ENCODE assay signal across 1 cellular context in genomic region chr19:1812426-1813196, GRCh38.
TF ChIP-seq lines count a peak whose summit lies in the region.

No MANE protein-coding gene starts in this region.

TF ChIP-seq in K562, 482 proteins besides CTCF, POLR2A, EP300 and RAD21 (continued from another document):
- TF ChIP-seq, protein P1, sequence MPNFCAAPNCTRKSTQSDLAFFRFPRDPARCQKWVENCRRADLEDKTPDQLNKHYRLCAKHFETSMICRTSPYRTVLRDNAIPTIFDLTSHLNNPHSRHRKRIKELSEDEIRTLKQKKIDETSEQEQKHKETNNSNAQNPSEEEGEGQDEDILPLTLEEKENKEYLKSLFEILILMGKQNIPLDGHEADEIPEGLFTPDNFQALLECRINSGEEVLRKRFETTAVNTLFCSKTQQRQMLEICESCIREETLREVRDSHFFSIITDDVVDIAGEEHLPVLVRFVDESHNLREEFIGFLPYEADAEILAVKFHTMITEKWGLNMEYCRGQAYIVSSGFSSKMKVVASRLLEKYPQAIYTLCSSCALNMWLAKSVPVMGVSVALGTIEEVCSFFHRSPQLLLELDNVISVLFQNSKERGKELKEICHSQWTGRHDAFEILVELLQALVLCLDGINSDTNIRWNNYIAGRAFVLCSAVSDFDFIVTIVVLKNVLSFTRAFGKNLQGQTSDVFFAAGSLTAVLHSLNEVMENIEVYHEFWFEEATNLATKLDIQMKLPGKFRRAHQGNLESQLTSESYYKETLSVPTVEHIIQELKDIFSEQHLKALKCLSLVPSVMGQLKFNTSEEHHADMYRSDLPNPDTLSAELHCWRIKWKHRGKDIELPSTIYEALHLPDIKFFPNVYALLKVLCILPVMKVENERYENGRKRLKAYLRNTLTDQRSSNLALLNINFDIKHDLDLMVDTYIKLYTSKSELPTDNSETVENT (CRISPR knock-in tag; IDR thresholded peaks at IDR 0.05), result no peak
- TF ChIP-seq MBD2 (IDR thresholded peaks at IDR 0.05; ENCODE audit: borderline replicate concordance, low read depth) (no peak), TEAD4 (IDR thresholded peaks at IDR 0.05; ENCODE audit: low read length) (no peak), TEAD4 (CRISPR knock-in tag; IDR thresholded peaks at IDR 0.05; ENCODE audit: borderline replicate concordance) (0 out of 2 replicates have a peak, but pooled peaks have one; percentile 65), LARP7 (IDR thresholded peaks at IDR 0.05) (peak; percentile 73; the same call in 1 of the 2 replicates), OTX1 (CRISPR knock-in tag; IDR thresholded peaks at IDR 0.05) (peak; percentile 72; the same call in 1 of the 2 replicates), ZNF12 (CRISPR knock-in tag; IDR thresholded peaks at IDR 0.05) (peak; percentile 4; the same call in 1 of the 2 replicates), SPI1 (IDR thresholded peaks at IDR 0.05; ENCODE audit: borderline replicate concordance, low read depth, low read length) (0 out of 2 replicates have a peak, but pooled peaks have one; percentile 44), NBN (IDR thresholded peaks at IDR 0.05; ENCODE audit: low read depth) (peak; percentile 81), HINFP (tag; conservative IDR thresholded peaks at IDR 0.05; ENCODE audit: low read depth) (no peak), HDAC6 (IDR thresholded peaks at IDR 0.05; ENCODE audit: low read depth, low read length) (no peak), KLF13 (tag; IDR thresholded peaks at IDR 0.05; ENCODE audit: borderline replicate concordance, low read depth) (peak; percentile 27; the same call in 1 of the 2 replicates), HDAC2 (IDR thresholded peaks at IDR 0.05) (0 out of 2 replicates have a peak, but pooled peaks have one; percentile 72), SMC3 (conservative IDR thresholded peaks at IDR 0.05; ENCODE audit: insufficient read depth, low read depth, low read length) (peak; percentile 65), HCFC1 (IDR thresholded peaks at IDR 0.05; ENCODE audit: low read depth, low read length) (peak; percentile 6; the same call in 1 of the 2 replicates), THRB (CRISPR knock-in tag; conservative IDR thresholded peaks at IDR 0.05) (no peak), ZNF695 (CRISPR knock-in tag; IDR thresholded peaks at IDR 0.05) (no peak), ATF1 (CRISPR knock-in tag; IDR thresholded peaks at IDR 0.05) (no peak), ATF1 (tag; IDR thresholded peaks at IDR 0.05) (peak; percentile 43; the same call in 1 of the 2 replicates), RBFOX2 (IDR thresholded peaks at IDR 0.05; ENCODE audit: low read depth, low read length) (peak; percentile 77), GATAD2A (IDR thresholded peaks at IDR 0.05) (0 out of 2 replicates have a peak, but pooled peaks have one; percentile 21), POLR2B (IDR thresholded peaks at IDR 0.05; ENCODE audit: low read depth, partially characterized antibody) (peak; percentile 68), ATF6 (CRISPR knock-in tag; IDR thresholded peaks at IDR 0.05) (peak; percentile 65; the same call in 1 of the 2 replicates), PHF8 (IDR thresholded peaks at IDR 0.05; ENCODE audit: borderline replicate concordance, low read length) (peak; percentile 76; the same call in 1 of the 2 replicates), TEAD1 (CRISPR knock-in tag; IDR thresholded peaks at IDR 0.05) (peak in 1 of 2 experiments; percentile 70; a peak in 1 of 4 replicates), SREBF2 (CRISPR knock-in tag; IDR thresholded peaks at IDR 0.05) (no peak), ZBTB7A (IDR thresholded peaks at IDR 0.05; ENCODE audit: borderline replicate concordance, control insufficient read depth, low read depth, low read length) (peak; percentile 91), NKRF (IDR thresholded peaks at IDR 0.05; ENCODE audit: borderline replicate concordance) (peak; percentile 76; the same call in 1 of the 2 replicates), BCOR (IDR thresholded peaks at IDR 0.05) (0 out of 2 replicates have a peak, but pooled peaks have one; percentile 13), CBX5 (IDR thresholded peaks at IDR 0.05; ENCODE audit: borderline replicate concordance, low read depth) (no peak), PHF20 (IDR thresholded peaks at IDR 0.05; ENCODE audit: partially characterized antibody) (peak; percentile 27), EP400 (IDR thresholded peaks at IDR 0.05) (peak; percentile 76), JUN (IDR thresholded peaks at IDR 0.05; ENCODE audit: borderline replicate concordance, low read depth, low read length) (peak; percentile 13; the same call in 1 of the 2 replicates), JUN (CRISPR knock-in tag; IDR thresholded peaks at IDR 0.05; ENCODE audit: borderline replicate concordance) (peak; percentile 80; the same call in 1 of the 2 replicates), STAG1 (CRISPR knock-in tag; IDR thresholded peaks at IDR 0.05; ENCODE audit: borderline replicate concordance) (peak; percentile 24; the same call in 1 of the 2 replicates)
- TF ChIP-seq, protein P2, sequence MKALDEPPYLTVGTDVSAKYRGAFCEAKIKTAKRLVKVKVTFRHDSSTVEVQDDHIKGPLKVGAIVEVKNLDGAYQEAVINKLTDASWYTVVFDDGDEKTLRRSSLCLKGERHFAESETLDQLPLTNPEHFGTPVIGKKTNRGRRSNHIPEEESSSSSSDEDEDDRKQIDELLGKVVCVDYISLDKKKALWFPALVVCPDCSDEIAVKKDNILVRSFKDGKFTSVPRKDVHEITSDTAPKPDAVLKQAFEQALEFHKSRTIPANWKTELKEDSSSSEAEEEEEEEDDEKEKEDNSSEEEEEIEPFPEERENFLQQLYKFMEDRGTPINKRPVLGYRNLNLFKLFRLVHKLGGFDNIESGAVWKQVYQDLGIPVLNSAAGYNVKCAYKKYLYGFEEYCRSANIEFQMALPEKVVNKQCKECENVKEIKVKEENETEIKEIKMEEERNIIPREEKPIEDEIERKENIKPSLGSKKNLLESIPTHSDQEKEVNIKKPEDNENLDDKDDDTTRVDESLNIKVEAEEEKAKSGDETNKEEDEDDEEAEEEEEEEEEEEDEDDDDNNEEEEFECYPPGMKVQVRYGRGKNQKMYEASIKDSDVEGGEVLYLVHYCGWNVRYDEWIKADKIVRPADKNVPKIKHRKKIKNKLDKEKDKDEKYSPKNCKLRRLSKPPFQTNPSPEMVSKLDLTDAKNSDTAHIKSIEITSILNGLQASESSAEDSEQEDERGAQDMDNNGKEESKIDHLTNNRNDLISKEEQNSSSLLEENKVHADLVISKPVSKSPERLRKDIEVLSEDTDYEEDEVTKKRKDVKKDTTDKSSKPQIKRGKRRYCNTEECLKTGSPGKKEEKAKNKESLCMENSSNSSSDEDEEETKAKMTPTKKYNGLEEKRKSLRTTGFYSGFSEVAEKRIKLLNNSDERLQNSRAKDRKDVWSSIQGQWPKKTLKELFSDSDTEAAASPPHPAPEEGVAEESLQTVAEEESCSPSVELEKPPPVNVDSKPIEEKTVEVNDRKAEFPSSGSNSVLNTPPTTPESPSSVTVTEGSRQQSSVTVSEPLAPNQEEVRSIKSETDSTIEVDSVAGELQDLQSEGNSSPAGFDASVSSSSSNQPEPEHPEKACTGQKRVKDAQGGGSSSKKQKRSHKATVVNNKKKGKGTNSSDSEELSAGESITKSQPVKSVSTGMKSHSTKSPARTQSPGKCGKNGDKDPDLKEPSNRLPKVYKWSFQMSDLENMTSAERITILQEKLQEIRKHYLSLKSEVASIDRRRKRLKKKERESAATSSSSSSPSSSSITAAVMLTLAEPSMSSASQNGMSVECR (CRISPR knock-in tag; IDR thresholded peaks at IDR 0.05), result peak; percentile 77; the same call in 1 of the 2 replicates
- TF ChIP-seq, protein P3, sequence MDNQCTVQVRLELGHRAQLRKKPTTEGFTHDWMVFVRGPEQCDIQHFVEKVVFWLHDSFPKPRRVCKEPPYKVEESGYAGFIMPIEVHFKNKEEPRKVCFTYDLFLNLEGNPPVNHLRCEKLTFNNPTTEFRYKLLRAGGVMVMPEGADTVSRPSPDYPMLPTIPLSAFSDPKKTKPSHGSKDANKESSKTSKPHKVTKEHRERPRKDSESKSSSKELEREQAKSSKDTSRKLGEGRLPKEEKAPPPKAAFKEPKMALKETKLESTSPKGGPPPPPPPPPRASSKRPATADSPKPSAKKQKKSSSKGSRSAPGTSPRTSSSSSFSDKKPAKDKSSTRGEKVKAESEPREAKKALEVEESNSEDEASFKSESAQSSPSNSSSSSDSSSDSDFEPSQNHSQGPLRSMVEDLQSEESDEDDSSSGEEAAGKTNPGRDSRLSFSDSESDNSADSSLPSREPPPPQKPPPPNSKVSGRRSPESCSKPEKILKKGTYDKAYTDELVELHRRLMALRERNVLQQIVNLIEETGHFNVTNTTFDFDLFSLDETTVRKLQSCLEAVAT (IDR thresholded peaks at IDR 0.05), result peak; percentile 37 to 39; a peak in 1 of 4 replicates
- TF ChIP-seq, protein P4, sequence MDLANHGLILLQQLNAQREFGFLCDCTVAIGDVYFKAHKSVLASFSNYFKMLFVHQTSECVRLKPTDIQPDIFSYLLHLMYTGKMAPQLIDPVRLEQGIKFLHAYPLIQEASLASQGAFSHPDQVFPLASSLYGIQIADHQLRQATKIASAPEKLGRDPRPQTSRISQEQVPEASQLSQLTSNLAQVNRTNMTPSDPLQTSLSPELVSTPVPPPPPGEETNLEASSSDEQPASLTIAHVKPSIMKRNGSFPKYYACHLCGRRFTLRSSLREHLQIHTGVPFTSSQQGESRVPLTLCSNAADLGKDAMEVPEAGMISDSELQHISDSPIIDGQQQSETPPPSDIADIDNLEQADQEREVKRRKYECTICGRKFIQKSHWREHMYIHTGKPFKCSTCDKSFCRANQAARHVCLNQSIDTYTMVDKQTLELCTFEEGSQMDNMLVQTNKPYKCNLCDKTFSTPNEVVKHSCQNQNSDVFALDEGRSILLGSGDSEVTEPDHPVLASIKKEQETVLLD (IDR thresholded peaks at IDR 0.05), result peak; percentile 55; the same call in 1 of the 2 replicates
TF ChIP-seq in K562: peak in this region for 97.
